Comparison of ENCODE assay signal across 10 cellular contexts in genomic region chr22:37300551-37301017, GRCh38. TPM values are rescaled to one million over a fixed set of nuclear protein-coding genes. Genes with fewer than 3 reads are reported as not detected.
A peak's percentile ranks its signal among the peaks of the same experiment; 100 is the strongest.
DNase-seq lines count a peak whose midpoint lies in the region; ATAC-seq, FAIRE-seq and TF ChIP-seq lines count a peak whose summit lies in the region.
"Had no signal": no experiment of that assay in that cellular context is flagged by ENCODE, and none has a peak within 500 bp of the region (broad histone marks: within the 10 kb centered on the region; RNA-seq: fewer than 3 reads in every experiment).

No MANE protein-coding gene starts in this region.

- peaks cover 79% of the 10 kb centered on the region for H3K4me1 Mint-ChIP-seq in activated CD4-positive, alpha-beta T cell treated with anti-CD3 and anti-CD28 coated beads, Interleukin-2, amount 10 ng/mL, durations not matched to agents 24 days and 14 days

- H4K8ac ChIP-seq in H1 (ENCODE audit: extremely low read depth, insufficient read depth, low read length), result no peak overlapping the region; the same call in 1 of the 2 replicates

- peaks cover 4 to 20% (median 13%) of the 10 kb centered on the region in 4 experiments; a peak in 6 of 7 replicates for H3K4me1 ChIP-seq in H1 (replicated peaks in 1 of 4; ENCODE audit: control insufficient read depth in 3 of 4, insufficient read depth in 4 of 4, low read length in 3 of 4)
- H3K4me1 ChIP-seq in stomach, result peaks cover 0 to 70% (median 4%) of the 10 kb centered on the region in 4 donors

- no peak for FAIRE-seq in H1 (lab: Jason Lieb, UNC)
- FAIRE-seq: A204.1 had no signal

- H3K9me3 ChIP-seq in H1 (ENCODE audit: insufficient read depth in 2 of 2, low read depth in 1 of 2, low read length in 1 of 2) (no peaks in the 10 kb centered on the region), stomach (no peaks in the 10 kb centered on the region)

- no peak overlapping the region; the same call in 1 of the 2 replicates for H3K18ac ChIP-seq in H1 (ENCODE audit: extremely low read depth, low read length)

- H3K27ac ChIP-seq in H1 (ENCODE audit: low read depth, low read length), result no peak overlapping the region
- H3K27ac ChIP-seq in stomach, result peak overlapping the region in 3 of 5 donors; percentile 5 to 68 (median 40)

- no peak overlapping the region for H3K56ac ChIP-seq in H1 (replicated peaks; ENCODE audit: insufficient read length, low read depth, low read length)

- no peaks in the 10 kb centered on the region for H3K9me3 Mint-ChIP-seq in activated CD4-positive, alpha-beta T cell treated with anti-CD3 and anti-CD28 coated beads, Interleukin-2, amount 10 ng/mL, durations not matched to agents 24 days and 14 days

- no peak overlapping the region for H2BK20ac ChIP-seq in H1 (ENCODE audit: low read length)

- no peak overlapping the region for H2BK120ac ChIP-seq in H1 (replicated peaks; ENCODE audit: low read depth, low read length)

- H3K4me3 Mint-ChIP-seq in activated CD4-positive, alpha-beta T cell treated with anti-CD3 and anti-CD28 coated beads, Interleukin-2, amount 10 ng/mL, durations not matched to agents 24 days and 14 days, result peak overlapping the region; percentile 82

- no peak overlapping the region for H3K23ac ChIP-seq in H1 (ENCODE audit: insufficient read length)

- TF ChIP-seq RAD21 in H1 (IDR thresholded peaks at IDR 0.05 in 1 of 2, conservative IDR thresholded peaks at IDR 0.05 in 1 of 2; ENCODE audit: low read depth in 2 of 2, low read length in 2 of 2), result no peak

- H3K23me2 ChIP-seq in H1 (ENCODE audit: low read depth, low read length), result no peaks in the 10 kb centered on the region

- POLR2A ChIA-PET in H1 (lab: Charles Lee; ENCODE audit: partially characterized antibody), result interaction anchor here (0.5 kb wide), 1 partner anchor 419 kb away, joined by 4 read pairs; no protein-coding TSS in a partner anchor

- no peaks in the 10 kb centered on the region for H4K20me1 ChIP-seq in H1 (replicated peaks in 1 of 2; ENCODE audit: control insufficient read depth in 1 of 2, insufficient read depth in 2 of 2, low read length in 2 of 2)

- H2AK5ac ChIP-seq in H1 (ENCODE audit: low read depth, low read length), result no peak overlapping the region

- 75% methylated on average over 19 of the region's 19 CpGs; no CpG with 5 or more reads in 1 of the 2 experiments for WGBS in H1 (ENCODE audit: extremely low coverage in 1 of 2, insufficient coverage in 1 of 2, insufficient read length in 1 of 2, insufficient replicate concordance in 2 of 2, low coverage in 1 of 2, low lambda C conversion rate in 2 of 2, missing lambda C conversion rate in 1 of 2), 2 experiments
- 49 to 70% (median 61%) methylated on average over 15 to 19 of the region's 19 CpGs for WGBS in stomach, 5 donors

- no peak for TF ChIP-seq POLR2A in H1 (IDR thresholded peaks at IDR 0.05; ENCODE audit: control extremely low read depth in 1 of 2, low read depth in 2 of 2, low read length in 2 of 2)
- no peak for TF ChIP-seq POLR2A in stomach (IDR thresholded peaks at IDR 0.05)

- no peaks in the 10 kb centered on the region for H3K79me2 ChIP-seq in H1 (ENCODE audit: control insufficient read depth in 1 of 2, insufficient read depth in 2 of 2, low read length in 2 of 2)

- H3K4me3 ChIP-seq in H1 (ENCODE audit: extremely low read depth in 1 of 4, insufficient read depth in 2 of 4, low read depth in 3 of 4, low read length in 4 of 4) (no peak overlapping the region), stomach (no peak overlapping the region)

- H2AFZ ChIP-seq in H1 (ENCODE audit: low read length), result no peak overlapping the region

- no peak for ATAC-seq in GM19452 (IDR thresholded peaks at IDR 0.05; ENCODE audit: unreplicated experiment)

- H3K9ac ChIP-seq in H1 (replicated peaks in 1 of 4; ENCODE audit: extremely low read depth in 1 of 4, low read depth in 3 of 4, low read length in 3 of 4), result no peak overlapping the region

- no peak for TF ChIP-seq CTCF in H1 (IDR thresholded peaks at IDR 0.05; ENCODE audit: control extremely low read depth in 1 of 3, insufficient read depth in 1 of 3, low read depth in 1 of 3, low read length in 3 of 3)
- TF ChIP-seq CTCF in stomach (IDR thresholded peaks at IDR 0.05), result no peak
- TF ChIP-seq CTCF in GM10266 (IDR thresholded peaks at IDR 0.05; ENCODE audit: control insufficient read depth, insufficient read depth, low read depth, missing control alignments), result no peak

- no peaks in the 10 kb centered on the region for H3K79me1 ChIP-seq in H1 (ENCODE audit: low read depth, low read length)

- intact Hi-C loops in activated CD4-positive, alpha-beta T cell treated with anti-CD3 and anti-CD28 coated beads, Interleukin-2, amount 10 ng/mL, durations not matched to agents 24 days and 14 days (cut with micrococcal nuclease), result no loop called here
- intact Hi-C loops in stomach (cut with DNase I; ENCODE audit: low total_unique reads), result no loop called here

- H2BK5ac ChIP-seq in H1 (ENCODE audit: low read depth, low read length), result no peak overlapping the region

- peak overlapping the region; percentile 97 for H3K27ac Mint-ChIP-seq in activated CD4-positive, alpha-beta T cell treated with anti-CD3 and anti-CD28 coated beads, Interleukin-2, amount 10 ng/mL, durations not matched to agents 24 days and 14 days

- no peak overlapping the region for H3K4me2 ChIP-seq in H1 (ENCODE audit: insufficient read depth in 1 of 2, low read depth in 2 of 2, low read length in 2 of 2)

- H3K36me3 Mint-ChIP-seq in activated CD4-positive, alpha-beta T cell treated with anti-CD3 and anti-CD28 coated beads, Interleukin-2, amount 10 ng/mL, durations not matched to agents 24 days and 14 days (ENCODE audit: low read depth), result peaks cover 61% of the 10 kb centered on the region

- no peak overlapping the region for H3K14ac ChIP-seq in H1 (ENCODE audit: insufficient read length)

- no peak overlapping the region for H2BK12ac ChIP-seq in H1 (ENCODE audit: low read depth, low read length)

- CTCF ChIA-PET in H1 (lab: Charles Lee; ENCODE audit: partially characterized antibody), result interaction anchor here (0.9 to 3.0 kb wide), 6 partner anchors 13 to 172 kb away, joined by 3 to 11 read pairs (median 4); no protein-coding TSS in a partner anchor

- no peaks in the 10 kb centered on the region for H3K27me3 Mint-ChIP-seq in activated CD4-positive, alpha-beta T cell treated with anti-CD3 and anti-CD28 coated beads, Interleukin-2, amount 10 ng/mL, durations not matched to agents 24 days and 14 days

- no peak overlapping the region for H4K91ac ChIP-seq in H1 (replicated peaks; ENCODE audit: insufficient read length, low read length)

- H3K36me3 ChIP-seq in H1 (ENCODE audit: control insufficient read depth in 2 of 4, insufficient read depth in 4 of 4, low read length in 3 of 4) (no peaks in the 10 kb centered on the region), stomach (peaks cover 0 to 16% (median 9%) of the 10 kb centered on the region in 4 donors)

- no peak overlapping the region for H4K5ac ChIP-seq in H1 (ENCODE audit: insufficient read length, low read depth, low read length)

- TF ChIP-seq EP300 in H1 (IDR thresholded peaks at IDR 0.05; ENCODE audit: borderline replicate concordance in 1 of 2, low read depth in 2 of 2, low read length in 2 of 2) (no peak), stomach (IDR thresholded peaks at IDR 0.05) (no peak)

- H2BK15ac ChIP-seq in H1 (ENCODE audit: low read length), result no peak overlapping the region

- peak; percentile 56 for DNase-seq in activated CD4-positive, alpha-beta T cell treated with anti-CD3 and anti-CD28 coated beads for 48 hours
- DNase-seq in activated CD4-positive, alpha-beta T cell treated with anti-CD3 and anti-CD28 coated beads, Interleukin-2, amount 50 U/mL, for 4 hours, result no peak
- DNase-seq in activated CD4-positive, alpha-beta T cell treated with anti-CD3 and anti-CD28 coated beads, Interleukin-2, amount 10 ng/mL, durations not matched to agents 24 days and 14 days, result peak; percentile 85
- no peak for DNase-seq in H1 (ENCODE audit: low read depth in 1 of 2, low spot score in 2 of 2)
- DNase-seq in stomach, result no peak
- no peak for DNase-seq in NCI-H69 (lab: John Stamatoyannopoulos, UW)
- no peak for DNase-seq in GM10266 (ENCODE audit: extremely low spot score)
- DNase-seq: NCI-H510A had no signal

- H3K27me3 ChIP-seq in H1 (replicated peaks in 1 of 4; ENCODE audit: control insufficient read depth in 3 of 4, extremely low read depth in 1 of 4, insufficient read depth in 3 of 4, low read length in 3 of 4), result peaks cover 0 to 13% (median 3%) of the 10 kb centered on the region in 4 experiments; a peak in 3 of 7 replicates
- peaks cover 0 to 23% (median 0%) of the 10 kb centered on the region in 3 donors for H3K27me3 ChIP-seq in stomach

- H3K4ac ChIP-seq in H1 (replicated peaks; ENCODE audit: insufficient read length, low read depth, low read length), result no peak overlapping the region

RNA-seq across cellular contexts. Expression of gene CYTH4, which starts 18.3 kb away (rescaled TPM):
- total RNA-seq in activated CD4-positive, alpha-beta T cell treated with anti-CD3 and anti-CD28 coated beads, Interleukin-2, amount 10 ng/mL, durations not matched to agents 24 days and 14 days, result 43.5 and 44.9 TPM in 2 replicates
- total RNA-seq in H1 (2021; fragmentation: NEBNext Ultra II Directional; extraction: Animal tissue kit (Norgen Biotek cat#: 25700)), result not detected in 2 replicates
- polyA plus RNA-seq in H1 (2011; rRNA removed), result 0.08 and 0.09 TPM in 2 replicates
- polyA plus RNA-seq in H1 (2011; cell fraction: cytosol; rRNA removed), result 0.43 TPM
- polyA plus RNA-seq in H1 (2011; cell fraction: nucleus; rRNA removed), result 0.16 TPM
- 0.07 to 0.11 TPM in 2 of 4 replicates, not detected in the others for polyA plus RNA-seq in H1 (2012, experiment 1 of 2)
- polyA plus RNA-seq in H1 (2012, experiment 2 of 2), result not detected
- 0.02 TPM for polyA plus RNA-seq in H1 (2013, experiment 1 of 2)
- 0.04 TPM for polyA plus RNA-seq in H1 (2013, experiment 2 of 2)
- 0.10 TPM in 1 of 2 replicates, not detected in the other for polyA minus RNA-seq in H1 (2011; rRNA and poly(A)+ RNA removed)
- polyA minus RNA-seq in H1 (2011; cell fraction: cytosol; rRNA and poly(A)+ RNA removed), result not detected
- polyA minus RNA-seq in H1 (2011; cell fraction: nucleus; rRNA and poly(A)+ RNA removed), result not detected
- total RNA-seq in stomach, result 10 to 100 TPM in 2 of 5 donors, 1 to 10 TPM in 2, not detected in 1; 4.2 to 77.0 (median 12.5) TPM
- polyA plus RNA-seq in stomach, result 1 to 10 TPM; 1.9 to 6.0 (median 5.0) TPM

RNA-seq across cellular contexts. Expression of gene RAC2, which starts 56.5 kb away (rescaled TPM):
- 519 and 540 TPM in 2 replicates for total RNA-seq in activated CD4-positive, alpha-beta T cell treated with anti-CD3 and anti-CD28 coated beads, Interleukin-2, amount 10 ng/mL, durations not matched to agents 24 days and 14 days
- 2.1 and 2.3 TPM in 2 replicates for total RNA-seq in H1 (2021; fragmentation: NEBNext Ultra II Directional; extraction: Animal tissue kit (Norgen Biotek cat#: 25700))
- 4.3 and 6.1 TPM in 2 replicates for polyA plus RNA-seq in H1 (2011; rRNA removed)
- 1.5 TPM for polyA plus RNA-seq in H1 (2011; cell fraction: cytosol; rRNA removed)
- 6.4 TPM for polyA plus RNA-seq in H1 (2011; cell fraction: nucleus; rRNA removed)
- polyA plus RNA-seq in H1 (2012, experiment 1 of 2), result 1.6 to 3.7 TPM (median 2.8 TPM) in 4 replicates
- 1.8 TPM for polyA plus RNA-seq in H1 (2012, experiment 2 of 2)
- 4.4 TPM for polyA plus RNA-seq in H1 (2013, experiment 1 of 2)
- 4.1 TPM for polyA plus RNA-seq in H1 (2013, experiment 2 of 2)
- polyA minus RNA-seq in H1 (2011; rRNA and poly(A)+ RNA removed), result 1.7 and 2.9 TPM in 2 replicates
- polyA minus RNA-seq in H1 (2011; cell fraction: cytosol; rRNA and poly(A)+ RNA removed), result 3.2 TPM
- 3.7 TPM for polyA minus RNA-seq in H1 (2011; cell fraction: nucleus; rRNA and poly(A)+ RNA removed)
- total RNA-seq in stomach, result 10 to 100 TPM in 3 of 5 donors, 1 to 10 TPM in 2; 1.8 to 50.4 (median 14.2) TPM
- polyA plus RNA-seq in stomach, result 10 to 100 TPM; 17.6 to 23.8 (median 22.8) TPM

Comparison
In these comparisons a context has a peak if more than half of its experiments do, and no peak if none do; other contexts are left out.
1. DNase-seq: peak in activated CD4-positive, alpha-beta T cell treated with anti-CD3 and anti-CD28 coated beads for 48 hours (single experiment) and activated CD4-positive, alpha-beta T cell treated with anti-CD3 and anti-CD28 coated beads, Interleukin-2, amount 10 ng/mL, durations not matched to agents 24 days and 14 days (single experiment); none in activated CD4-positive, alpha-beta T cell treated with anti-CD3 and anti-CD28 coated beads, Interleukin-2, amount 50 U/mL, for 4 hours (0 of 2), H1 (0 of 2), stomach (single experiment), NCI-H69 (single experiment) and GM10266 (single experiment).
2. RNA of gene RAC2, which starts 56.5 kb away (total RNA-seq): 519 to 540 TPM in activated CD4-positive, alpha-beta T cell treated with anti-CD3 and anti-CD28 coated beads, Interleukin-2, amount 10 ng/mL, durations not matched to agents 24 days and 14 days; 1.8 to 50.4 TPM in stomach and 2.1 to 2.3 TPM in H1; every median in the first group is over 10 times any median in the second.